Comparison of ENCODE assay signal across 8 cellular contexts in genomic region chr11:10488121-10488580, GRCh38. TPM values are rescaled to one million over a fixed set of nuclear protein-coding genes. Genes with fewer than 3 reads are reported as not detected.
DNase-seq lines count a peak whose midpoint lies in the region; ATAC-seq, FAIRE-seq and TF ChIP-seq lines count a peak whose summit lies in the region.

No MANE protein-coding gene starts in this region.

- peaks cover 13 to 17% of the 10 kb centered on the region in 2 donors for H3K4me1 Mint-ChIP-seq in effector memory CD8-positive, alpha-beta T cell (ENCODE audit: low read depth in 2 of 2)

- no peaks in the 10 kb centered on the region for H3K9me2 ChIP-seq in MM.1S (replicated peaks; ENCODE audit: insufficient read depth, low read length)

- FAIRE-seq in GM12892 (lab: Jason Lieb, UNC): peak; percentile 90

- peaks cover 6% of the 10 kb centered on the region for H3F3A ChIP-seq in MM.1S (ENCODE audit: insufficient read depth, low read length)

- H3K4me3 ChIP-seq in MM.1S (ENCODE audit: low read length): no peak overlapping the region

- peaks cover 19% of the 10 kb centered on the region for H3K4me1 ChIP-seq in MM.1S (ENCODE audit: low read length)

- no peak overlapping the region for H3K9ac ChIP-seq in MM.1S (ENCODE audit: low read length)

- H3K36me3 ChIP-seq in MM.1S (replicated peaks; ENCODE audit: insufficient read depth, low read length): no peaks in the 10 kb centered on the region

- no peak overlapping the region for H3K27ac ChIP-seq in MM.1S (ENCODE audit: low read length)

- no peaks in the 10 kb centered on the region for H3K79me2 ChIP-seq in MM.1S (ENCODE audit: low read length)

- H3K4me3 Mint-ChIP-seq in effector memory CD8-positive, alpha-beta T cell: no peak overlapping the region

- peak overlapping the region; percentile 70 to 94 for H3K27ac Mint-ChIP-seq in effector memory CD8-positive, alpha-beta T cell

- H4K20me1 ChIP-seq in MM.1S (ENCODE audit: insufficient read depth, low read length): no peaks in the 10 kb centered on the region

- no peak overlapping the region for H2AFZ ChIP-seq in MM.1S (ENCODE audit: low read length)

- H3K36me3 Mint-ChIP-seq in effector memory CD8-positive, alpha-beta T cell (ENCODE audit: insufficient read depth): peaks cover 8% of the 10 kb centered on the region

- no peak for ATAC-seq in effector memory CD8-positive, alpha-beta T cell (replicated peaks)
- no peak for ATAC-seq in HG02763 (IDR thresholded peaks at IDR 0.05; ENCODE audit: unreplicated experiment)

- H3K27me3 Mint-ChIP-seq in effector memory CD8-positive, alpha-beta T cell: no peaks in the 10 kb centered on the region

- TF ChIP-seq POLR2A in GM12892 (IDR thresholded peaks at IDR 0.05; ENCODE audit: low read depth, low read length): no peak

- H3K4me2 ChIP-seq in MM.1S (ENCODE audit: low read depth, low read length): no peak overlapping the region

- H3K9me3 Mint-ChIP-seq in effector memory CD8-positive, alpha-beta T cell: no peaks in the 10 kb centered on the region

- no peak for TF ChIP-seq CTCF in MM.1S (IDR thresholded peaks at IDR 0.05; ENCODE audit: low read length)

- H3K9me3 ChIP-seq in MM.1S (replicated peaks; ENCODE audit: insufficient read depth, low read length): no peaks in the 10 kb centered on the region

- no peaks in the 10 kb centered on the region for H3K27me3 ChIP-seq in MM.1S (replicated peaks; ENCODE audit: insufficient read depth, low read length)

- DNase-seq in GM12892 (ENCODE audit: insufficient read length) (no peak), MM.1S (peak; percentile 37), renal cortical epithelial cell (ENCODE audit: low read depth) (peak; percentile 61), HUDEP-2 (lab: John Stamatoyannopoulos, UW; ENCODE audit: unreplicated experiment in 76 of 76) (no peak), T1000 (lab: John Stamatoyannopoulos, UW) (no peak), amniotic stem cell (lab: John Stamatoyannopoulos, UW) (no peak)
- no peak for DNase-seq in effector memory CD8-positive, alpha-beta T cell

RNA-seq across cellular contexts. Expression of gene AMPD3, which starts 33.1 kb away (rescaled TPM):
- 49.2 TPM for polyA plus RNA-seq in GM12892 (2012; ENCODE audit: missing spikeins)
- 6.7 and 6.8 TPM in 2 replicates for total RNA-seq in renal cortical epithelial cell

RNA-seq across cellular contexts. Expression of gene RNF141, which starts 52.8 kb away (rescaled TPM):
- 16.7 TPM for polyA plus RNA-seq in GM12892 (2012; ENCODE audit: missing spikeins)
- 41.7 and 42.9 TPM in 2 replicates for total RNA-seq in renal cortical epithelial cell

Comparison
In these comparisons a context has a peak if more than half of its experiments do, and no peak if none do; other contexts are left out.
1. DNase-seq: peak in MM.1S (single experiment) and renal cortical epithelial cell (single experiment); none in GM12892 (single experiment), effector memory CD8-positive, alpha-beta T cell (0 of 3), HUDEP-2 (0 of 76), T1000 (single experiment) and amniotic stem cell (single experiment).